ENCODE assay signal across 8 cellular contexts in the genomic region with DNA sequence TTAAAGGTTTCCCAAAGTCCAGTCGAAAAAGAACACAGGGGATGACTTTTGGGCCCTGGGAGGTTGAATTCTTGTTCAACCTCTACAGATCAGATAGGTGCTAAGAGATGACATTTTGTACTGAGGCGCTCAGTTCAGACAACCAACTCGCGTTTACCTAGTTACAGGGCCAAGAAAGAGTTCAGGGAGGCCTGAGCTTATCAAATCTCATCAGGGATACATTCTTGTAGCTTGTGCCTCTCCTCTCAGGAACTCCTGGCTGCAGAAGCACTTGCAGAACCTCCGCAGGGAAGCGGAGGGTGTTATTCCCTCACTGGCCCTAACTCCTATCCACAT. TPM values are rescaled to one million over a fixed set of nuclear protein-coding genes. Genes with fewer than 3 reads are reported as not detected.
DNase-seq lines count a peak whose midpoint lies in the region; TF ChIP-seq lines count a peak whose summit lies in the region.

No MANE protein-coding gene starts in this region.

- peaks cover 0 to 23% of the 10 kb centered on the region in 2 donors for H3K36me3 ChIP-seq in adrenal gland (replicated peaks in 1 of 2)
- H3K36me3 ChIP-seq in tibial artery: peaks cover 44 to 50% (median 46%) of the 10 kb centered on the region in 3 donors

- peak overlapping the region; percentile 97 for H3K27ac Mint-ChIP-seq in activated CD4-positive, alpha-beta T cell treated with anti-CD3 and anti-CD28 coated beads, Interleukin-2, amount 10 ng/mL, durations not matched to agents 24 days and 14 days

- H3K4me1 Mint-ChIP-seq in activated CD4-positive, alpha-beta T cell treated with anti-CD3 and anti-CD28 coated beads, Interleukin-2, amount 10 ng/mL, durations not matched to agents 24 days and 14 days: peaks cover 16% of the 10 kb centered on the region

- DNase-seq in activated CD4-positive, alpha-beta T cell treated with anti-CD3 and anti-CD28 coated beads, Interleukin-2, amount 10 ng/mL, durations not matched to agents 24 days and 14 days: peak; percentile 58
- DNase-seq in activated CD4-positive, alpha-beta T cell treated with anti-CD3 and anti-CD28 coated beads, Interleukin-2, amount 50 U/mL, for 1 hour: no peak
- no peak for DNase-seq in adrenal gland
- peak; percentile 9 for DNase-seq in kidney tubule cell (ENCODE audit: low spot score)
- DNase-seq in tibial artery: no peak
- no peak for DNase-seq in NCI-H345 treated with DMSO at 0.1 percent for 48 hours (lab: John Stamatoyannopoulos, UW; ENCODE audit: unreplicated experiment)
- DNase-seq in NCI-H1930 (lab: John Stamatoyannopoulos, UW): no peak
- DNase-seq in activated effector memory CD4-positive, alpha-beta T cell treated with anti-CD3 and anti-CD28 coated beads, Interleukin-2, amount 50 U/mL, for 16 hours: no peak

- no peak overlapping the region for H3K27ac ChIP-seq in adrenal gland
- peak overlapping the region in 1 of 2 donors; percentile 74 for H3K27ac ChIP-seq in tibial artery

- H3K4me3 Mint-ChIP-seq in activated CD4-positive, alpha-beta T cell treated with anti-CD3 and anti-CD28 coated beads, Interleukin-2, amount 10 ng/mL, durations not matched to agents 24 days and 14 days: peak overlapping the region; percentile 96

- TF ChIP-seq CTCF in adrenal gland (IDR thresholded peaks at IDR 0.05): no peak
- TF ChIP-seq CTCF in tibial artery (IDR thresholded peaks at IDR 0.05): no peak

- H3K4me1 ChIP-seq in adrenal gland (replicated peaks in 1 of 2) (peaks cover 7 to 19% of the 10 kb centered on the region in 2 donors), tibial artery (peaks cover 0 to 13% (median 7%) of the 10 kb centered on the region in 4 donors)

- H3K9me3 ChIP-seq in adrenal gland (replicated peaks in 1 of 3) (no peaks in the 10 kb centered on the region), tibial artery (peaks cover 3 to 57% (median 36%) of the 10 kb centered on the region in 3 donors)

- intact Hi-C loops in activated CD4-positive, alpha-beta T cell treated with anti-CD3 and anti-CD28 coated beads, Interleukin-2, amount 10 ng/mL, durations not matched to agents 24 days and 14 days (cut with micrococcal nuclease): loop anchor here (2.0 to 10.0 kb wide), 4 partner anchors 67 to 257 kb away; partner anchors contain the start of genes ZNF134, ZNF417, ZNF552 and ZNF606
- intact Hi-C loops in adrenal gland (cut with DNase I) (loop anchor here (10.0 kb wide), 2 partner anchors 67 to 147 kb away; partner anchors contain the start of gene ZNF552 (in 1 of the 2)), tibial artery (cut with DNase I; ENCODE audit: low total_unique reads) (loop anchor here (10.0 kb wide), 1 partner anchor 67 kb away; the partner anchor contains the start of gene ZNF552)

- 39 to 50% (median 42%) methylated on average over 6 of the region's 6 CpGs for WGBS in adrenal gland, 4 donors

- no peaks in the 10 kb centered on the region for H3K27me3 Mint-ChIP-seq in activated CD4-positive, alpha-beta T cell treated with anti-CD3 and anti-CD28 coated beads, Interleukin-2, amount 10 ng/mL, durations not matched to agents 24 days and 14 days

- H3K4me3 ChIP-seq in adrenal gland (peak overlapping the region in 3 of 4 donors; percentile 65 to 96 (median 90)), tibial artery (peak overlapping the region; percentile 70 to 95)

- no peak for TF ChIP-seq POLR2A in adrenal gland (IDR thresholded peaks at IDR 0.05)

- peaks cover 56% of the 10 kb centered on the region for H3K36me3 Mint-ChIP-seq in activated CD4-positive, alpha-beta T cell treated with anti-CD3 and anti-CD28 coated beads, Interleukin-2, amount 10 ng/mL, durations not matched to agents 24 days and 14 days (ENCODE audit: low read depth)

- H3K27me3 ChIP-seq in adrenal gland (no peaks in the 10 kb centered on the region), tibial artery (no peaks in the 10 kb centered on the region)

- peaks cover 39% of the 10 kb centered on the region for H3K9me3 Mint-ChIP-seq in activated CD4-positive, alpha-beta T cell treated with anti-CD3 and anti-CD28 coated beads, Interleukin-2, amount 10 ng/mL, durations not matched to agents 24 days and 14 days

RNA-seq across cellular contexts. Expression of gene ZNF776, which starts 0.8 kb away (rescaled TPM):
- total RNA-seq in activated CD4-positive, alpha-beta T cell treated with anti-CD3 and anti-CD28 coated beads, Interleukin-2, amount 10 ng/mL, durations not matched to agents 24 days and 14 days: 7.5 and 7.9 TPM in 2 replicates
- 10 to 100 TPM in 7 of 8 donors, 1 to 10 TPM in 1; 9.9 to 20.0 (median 14.9) TPM for total RNA-seq in adrenal gland
- 10 to 100 TPM in 1 of 3 donors, 1 to 10 TPM in 2; 2.2 to 13.9 (median 6.0) TPM for polyA plus RNA-seq in adrenal gland

RNA-seq across cellular contexts. Expression of gene ZNF671, which starts 20.0 kb away (rescaled TPM):
- total RNA-seq in activated CD4-positive, alpha-beta T cell treated with anti-CD3 and anti-CD28 coated beads, Interleukin-2, amount 10 ng/mL, durations not matched to agents 24 days and 14 days: 5.1 and 5.5 TPM in 2 replicates
- 10 to 100 TPM in 4 of 8 donors, 1 to 10 TPM in 4; 8.8 to 22.6 (median 10.5) TPM for total RNA-seq in adrenal gland
- 10 to 100 TPM in 1 of 3 donors, 1 to 10 TPM in 2; 8.6 to 13.0 (median 8.6) TPM for polyA plus RNA-seq in adrenal gland

RNA-seq across cellular contexts. Expression of gene ZNF586, which starts 22.0 kb away (rescaled TPM):
- 11.5 and 13.5 TPM in 2 replicates for total RNA-seq in activated CD4-positive, alpha-beta T cell treated with anti-CD3 and anti-CD28 coated beads, Interleukin-2, amount 10 ng/mL, durations not matched to agents 24 days and 14 days
- 10 to 100 TPM in 7 of 8 donors, 1 to 10 TPM in 1; 5.1 to 16.7 (median 14.6) TPM for total RNA-seq in adrenal gland
- 1 to 10 TPM; 3.6 to 7.0 (median 5.4) TPM for polyA plus RNA-seq in adrenal gland

RNA-seq across cellular contexts. Expression of gene ZNF154, which starts 38.4 kb away (rescaled TPM):
- 3.1 and 3.9 TPM in 2 replicates for total RNA-seq in activated CD4-positive, alpha-beta T cell treated with anti-CD3 and anti-CD28 coated beads, Interleukin-2, amount 10 ng/mL, durations not matched to agents 24 days and 14 days
- 10 to 100 TPM in 1 of 8 donors, 1 to 10 TPM in 7; 2.1 to 11.6 (median 6.8) TPM for total RNA-seq in adrenal gland
- 10 to 100 TPM in 1 of 3 donors, 1 to 10 TPM in 2; 5.1 to 11.7 (median 5.6) TPM for polyA plus RNA-seq in adrenal gland

Comparison
In these comparisons a context has a peak if more than half of its experiments do, and no peak if none do; other contexts are left out.
1. DNase-seq: peak in activated CD4-positive, alpha-beta T cell treated with anti-CD3 and anti-CD28 coated beads, Interleukin-2, amount 10 ng/mL, durations not matched to agents 24 days and 14 days (single experiment) and kidney tubule cell (single experiment); none in activated CD4-positive, alpha-beta T cell treated with anti-CD3 and anti-CD28 coated beads, Interleukin-2, amount 50 U/mL, for 1 hour (single experiment), adrenal gland (0 of 7), tibial artery (0 of 2), NCI-H345 treated with DMSO at 0.1 percent for 48 hours (single experiment), NCI-H1930 (0 of 2) and activated effector memory CD4-positive, alpha-beta T cell treated with anti-CD3 and anti-CD28 coated beads, Interleukin-2, amount 50 U/mL, for 16 hours (single experiment).